ENCODE assay signal across 13 cellular contexts in the genomic region with DNA sequence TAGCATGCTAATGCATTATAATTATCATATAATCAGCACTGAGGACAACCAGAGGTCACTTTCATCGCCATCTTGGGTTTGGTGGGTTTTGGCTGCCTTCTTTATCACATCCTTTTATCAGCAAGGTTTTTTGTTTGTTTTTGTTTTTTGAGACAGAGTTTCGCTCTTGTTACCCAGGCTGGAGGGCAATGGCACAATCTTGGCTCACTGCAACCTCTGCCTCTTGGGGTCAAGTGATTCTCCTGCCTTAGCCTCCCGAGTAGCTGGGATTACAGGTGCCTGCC. TPM values are rescaled to one million over a fixed set of nuclear protein-coding genes. Genes with fewer than 3 reads are reported as not detected.
DNase-seq lines count a peak whose midpoint lies in the region; ATAC-seq and TF ChIP-seq lines count a peak whose summit lies in the region.
"Not testable (repeated sequence)": the region's sequence is repeated elsewhere in the genome, so short reads cannot be mapped to it uniquely, and the experiment has no call there.
"Had no signal": no experiment of that assay in that cellular context is flagged by ENCODE, and none has a peak within 500 bp of the region (broad histone marks: within the 10 kb centered on the region; RNA-seq: fewer than 3 reads in every experiment).

No MANE protein-coding gene starts in this region.

- H3K9me3 ChIP-seq in PC-9 (ENCODE audit: insufficient read depth, low read depth); ascending aorta; heart right ventricle; lower lobe of right lung; parathyroid adenoma (ENCODE audit: control insufficient read depth, low read length); smooth muscle cell (replicated peaks; ENCODE audit: low read depth): not testable (repeated sequence)

- H3K4me2 ChIP-seq in PC-9: peak overlapping the region; percentile 65; the same call in 1 of the 2 replicates
- not testable (repeated sequence) for H3K4me2 ChIP-seq in parathyroid adenoma (ENCODE audit: low read length); smooth muscle cell

- intact Hi-C loops in PC-9 (cut with micrococcal nuclease; ENCODE audit: unreplicated experiment) (loop anchor here (1.0 to 2.0 kb wide), 2 partner anchors 20 to 71 kb away; a partner anchor contains a TSS), heart right ventricle (cut with DNase I) (loop anchor here in 1 of 10 donors (10.0 kb wide), 1 partner anchor 117 kb away; no protein-coding TSS in a partner anchor)
- intact Hi-C loops in ascending aorta (cut with DNase I); lower lobe of right lung (cut with DNase I): not testable (repeated sequence)

- WGBS in heart right ventricle, 2 donors: 91 to 94% methylated on average over 3 of the region's 3 CpGs
- WGBS in smooth muscle cell (ENCODE audit: low lambda C conversion rate): 98% methylated on average over 3 of the region's 3 CpGs

- peaks cover 59% of the 10 kb centered on the region for H3K4me1 Mint-ChIP-seq in chondrocyte (ENCODE audit: low read depth)

- not testable (repeated sequence) for H4K20me1 ChIP-seq in PC-9 (ENCODE audit: insufficient read depth); smooth muscle cell (ENCODE audit: low read depth)

- H3K4me1 ChIP-seq in PC-9 (replicated peaks; ENCODE audit: insufficient read depth): peaks cover 47% of the 10 kb centered on the region
- peaks cover 4 to 18% of the 10 kb centered on the region in 2 donors for H3K4me1 ChIP-seq in ascending aorta
- peaks cover 4 to 65% (median 39%) of the 10 kb centered on the region in 9 donors for H3K4me1 ChIP-seq in heart right ventricle
- H3K4me1 ChIP-seq in lower lobe of right lung: peaks cover 38% of the 10 kb centered on the region
- H3K4me1 ChIP-seq in parathyroid adenoma; smooth muscle cell (ENCODE audit: low read depth): not testable (repeated sequence)

- H3K27me3 ChIP-seq in PC-9 (ENCODE audit: insufficient read depth, low read depth); ascending aorta; heart right ventricle; lower lobe of right lung (ENCODE audit: low read depth); parathyroid adenoma (ENCODE audit: control insufficient read depth, insufficient read depth, low read length); smooth muscle cell (ENCODE audit: low read depth): not testable (repeated sequence)

- not testable (repeated sequence) for BruUV-seq in PC-9 (replicated peaks; lab: Mats Ljungman, UMichigan)

- H3K9me3 Mint-ChIP-seq in chondrocyte (ENCODE audit: low read depth): not testable (repeated sequence)

- not testable (repeated sequence) for H3K9ac ChIP-seq in parathyroid adenoma
- H3K9ac ChIP-seq in smooth muscle cell (ENCODE audit: low read depth): peak overlapping the region; percentile 94

- not testable (repeated sequence) for ATAC-seq in heart right ventricle, lower lobe of right lung

- not testable (repeated sequence) for H3K4me3 ChIP-seq in PC-9; ascending aorta; heart right ventricle; lower lobe of right lung; parathyroid adenoma (ENCODE audit: low read depth, low read length); smooth muscle cell

- not testable (repeated sequence) for H3K4me3 Mint-ChIP-seq in chondrocyte (ENCODE audit: unreplicated experiment)

- H3K79me2 ChIP-seq in PC-9 (ENCODE audit: low read depth); parathyroid adenoma; smooth muscle cell (ENCODE audit: low read depth): not testable (repeated sequence)

- DNase-seq in PC-9; ascending aorta (ENCODE audit: low spot score in 2 of 2); chondrocyte (ENCODE audit: low spot score); heart right ventricle; lower lobe of right lung; smooth muscle cell (lab: John Stamatoyannopoulos, UW; ENCODE audit: unreplicated experiment): not testable (repeated sequence)

- POLR2A ChIA-PET in PC-9 (lab: Charles Lee; ENCODE audit: unreplicated experiment): not testable (repeated sequence)

- H3K27ac ChIP-seq in PC-9: not testable (repeated sequence)
- H3K27ac ChIP-seq in ascending aorta (peak overlapping the region; percentile 50 to 70), heart right ventricle (peak overlapping the region in 6 of 10 donors; percentile 7 to 81 (median 62)), lower lobe of right lung (peak overlapping the region; percentile 59), parathyroid adenoma (peak overlapping the region; percentile 42), smooth muscle cell (ENCODE audit: low read depth) (peak overlapping the region; percentile 98)

- H2AFZ ChIP-seq in PC-9; parathyroid adenoma; smooth muscle cell (ENCODE audit: low read depth): not testable (repeated sequence)

- not testable (repeated sequence) for TF ChIP-seq CTCF in PC-9 (conservative IDR thresholded peaks at IDR 0.05); ascending aorta (IDR thresholded peaks at IDR 0.05); chondrocyte (IDR thresholded peaks at IDR 0.05); heart right ventricle (IDR thresholded peaks at IDR 0.05); lower lobe of right lung (IDR thresholded peaks at IDR 0.05); parathyroid adenoma (IDR thresholded peaks at IDR 0.05); smooth muscle cell (IDR thresholded peaks at IDR 0.05; ENCODE audit: borderline replicate concordance, insufficient read depth, poor library complexity, severe bottlenecking)

- CTCF ChIA-PET in PC-9 (lab: Charles Lee): not testable (repeated sequence)

- H3K27ac Mint-ChIP-seq in chondrocyte (ENCODE audit: unreplicated experiment): peak overlapping the region; percentile 96

- not testable (repeated sequence) for H3K27me3 Mint-ChIP-seq in chondrocyte (ENCODE audit: low read depth)

- H3K36me3 ChIP-seq in PC-9 (ENCODE audit: low read depth); ascending aorta; heart right ventricle; lower lobe of right lung; parathyroid adenoma (ENCODE audit: control insufficient read depth, insufficient read depth, low read length); smooth muscle cell (ENCODE audit: low read depth): not testable (repeated sequence)

- not testable (repeated sequence) for H3K36me3 Mint-ChIP-seq in chondrocyte (ENCODE audit: low read depth)

- peaks cover 32% of the 10 kb centered on the region for H3F3A ChIP-seq in PC-9 (ENCODE audit: insufficient read depth, low read depth)
- not testable (repeated sequence) for H3F3A ChIP-seq in smooth muscle cell (ENCODE audit: low read depth)

- not testable (repeated sequence) for H3K9me2 ChIP-seq in PC-9 (ENCODE audit: insufficient read depth)

RNA-seq across cellular contexts. Expression of a gene that starts 4.8 kb away (rescaled TPM):
- 184 and 194 TPM in 2 replicates for total RNA-seq in PC-9 (2021)
- total RNA-seq in ascending aorta: 342 TPM
- 19.5 to 101 TPM (median 99.4 TPM) in 3 replicates for total RNA-seq in chondrocyte
- 100 to 1,000 TPM in 8 of 10 donors, 10 to 100 TPM in 2; 87.9 to 278 (median 124) TPM for total RNA-seq in heart right ventricle
- polyA plus RNA-seq in heart right ventricle: 100 to 1,000 TPM in 1 of 2 donors, 10 to 100 TPM in 1; 83.9 to 135 TPM
- total RNA-seq in lower lobe of right lung: 533 TPM
- total RNA-seq in smooth muscle cell: 151 and 171 TPM in 2 replicates
- polyA plus RNA-seq in smooth muscle cell: 9.4 and 12.7 TPM in 2 replicates
- total RNA-seq: SJCRH30 had no signal

RNA-seq across cellular contexts. Expression of a gene that starts 7.4 kb away (rescaled TPM):
- 0.18 and 0.35 TPM in 2 replicates for total RNA-seq in PC-9 (2021)
- total RNA-seq in ascending aorta: not detected
- 0.15 TPM in 1 of 3 replicates, not detected in the others for total RNA-seq in chondrocyte
- total RNA-seq in heart right ventricle: under 1 TPM in 8 of 10 donors, not detected in 2; 0.17 to 0.38 (median 0.21) TPM
- polyA plus RNA-seq in heart right ventricle: under 1 TPM; 0.07 to 0.13 TPM
- 6.5 TPM for total RNA-seq in lower lobe of right lung
- total RNA-seq in smooth muscle cell: 0.40 and 0.67 TPM in 2 replicates
- not detected in 2 replicates for polyA plus RNA-seq in smooth muscle cell
- total RNA-seq: A673; CD8-positive, alpha-beta memory T cell; GM23338; H9; HT1080; SJCRH30 had no signal
- polyA plus RNA-seq: GM23338 had no signal

RNA-seq across cellular contexts. Expression of a gene that starts 20.3 kb away (rescaled TPM):
- total RNA-seq in PC-9 (2021) (76.3 and 84.8 TPM in 2 replicates), ascending aorta (12.7 TPM), chondrocyte (67.5 to 76.2 TPM (median 67.7 TPM) in 3 replicates), heart right ventricle (100 to 1,000 TPM; 105 to 155 (median 121) TPM), lower lobe of right lung (73.8 TPM), smooth muscle cell (48.1 and 48.6 TPM in 2 replicates)
- polyA plus RNA-seq in heart right ventricle (10 to 100 TPM; 84.7 to 96.7 TPM), smooth muscle cell (265 and 280 TPM in 2 replicates)

RNA-seq across cellular contexts. Expression of a gene that starts 30.8 kb away (rescaled TPM):
- total RNA-seq in PC-9 (2021): 122 and 130 TPM in 2 replicates
- 20.8 TPM for total RNA-seq in ascending aorta
- 37.6 to 53.1 TPM (median 37.6 TPM) in 3 replicates for total RNA-seq in chondrocyte
- 10 to 100 TPM; 23.2 to 40.5 (median 31.1) TPM for total RNA-seq in heart right ventricle
- polyA plus RNA-seq in heart right ventricle: 10 to 100 TPM; 22.8 to 48.1 TPM
- 54.1 TPM for total RNA-seq in lower lobe of right lung
- 25.4 and 27.6 TPM in 2 replicates for total RNA-seq in smooth muscle cell
- 40.3 and 44.9 TPM in 2 replicates for polyA plus RNA-seq in smooth muscle cell

RNA-seq across cellular contexts. Expression of a gene that starts 30.8 kb away (rescaled TPM):
- total RNA-seq in PC-9 (2021): 106 and 137 TPM in 2 replicates
- 13.4 TPM for total RNA-seq in ascending aorta
- total RNA-seq in chondrocyte: 38.0 to 44.4 TPM (median 41.1 TPM) in 3 replicates
- 10 to 100 TPM; 41.4 to 55.9 (median 47.5) TPM for total RNA-seq in heart right ventricle
- 10 to 100 TPM; 11.5 to 26.1 TPM for polyA plus RNA-seq in heart right ventricle
- 43.0 TPM for total RNA-seq in lower lobe of right lung
- 39.1 and 44.9 TPM in 2 replicates for total RNA-seq in smooth muscle cell
- 20.9 and 25.8 TPM in 2 replicates for polyA plus RNA-seq in smooth muscle cell
